ENCODE assay signal across 12 cellular contexts in genomic region chr2:159996792-159997546, GRCh38.
DNase-seq lines count a peak whose midpoint lies in the region; ATAC-seq, FAIRE-seq and TF ChIP-seq lines count a peak whose summit lies in the region.
"Had no signal": no experiment of that assay in that cellular context is flagged by ENCODE, and none has a peak within 500 bp of the region (broad histone marks: within the 10 kb centered on the region; RNA-seq: fewer than 3 reads in every experiment).

No MANE protein-coding gene starts in this region.

- POLR2A ChIA-PET in Panc1 (lab: Charles Lee): no interaction called here

- no peaks in the 10 kb centered on the region; the same call in 1 of the 2 replicates for H3K36me3 ChIP-seq in Panc1 (ENCODE audit: control insufficient read depth, insufficient read depth, low read length)
- H3K36me3 ChIP-seq in spleen: no peaks in the 10 kb centered on the region
- H3K36me3 ChIP-seq: sigmoid colon had no signal

- H3K4me3 ChIP-seq in Panc1 (ENCODE audit: low read depth in 2 of 2, low read length in 2 of 2) (no peak overlapping the region), spleen (no peak overlapping the region)
- H3K4me3 ChIP-seq: sigmoid colon had no signal

- DNase-seq in Panc1 (ENCODE audit: low read depth, low spot score) (no peak), left kidney (ENCODE audit: low read depth, low spot score) (peak; percentile 32), spleen (no peak), UCSD-AML1 (lab: John Stamatoyannopoulos, UW; ENCODE audit: unreplicated experiment) (no peak)
- no peak for DNase-seq in activated effector memory CD4-positive, alpha-beta T cell treated with anti-CD3 and anti-CD28 coated beads, Interleukin-2, amount 50 U/mL, for 16 hours
- DNase-seq: activated CD8-positive, alpha-beta memory T cell treated with anti-CD3 and anti-CD28 coated beads, Interleukin-2, amount 50 U/mL, for 48 hours; CD8-positive, alpha-beta T cell; effector CD4-positive, alpha-beta T cell; H7; sigmoid colon had no signal

- in situ Hi-C loops in Panc1 (cut with HindIII; ENCODE audit: low pct_unique_long_range_greater_than_20kb, low sequenced_read_pairs): no loop called here

- BruUV-seq in Panc1 (replicated peaks; lab: Mats Ljungman, UMichigan): no TSS peak

- H3K27ac ChIP-seq in Panc1 (ENCODE audit: low read length): no peak overlapping the region
- H3K27ac ChIP-seq in spleen: peak overlapping the region in 7 of 8 donors; percentile 45 to 79 (median 55)

- no peaks in the 10 kb centered on the region for H3K4me1 ChIP-seq in Panc1 (ENCODE audit: control insufficient read depth, insufficient read depth, low read length)
- peaks cover 0 to 22% (median 0%) of the 10 kb centered on the region in 6 donors for H3K4me1 ChIP-seq in spleen

- ATAC-seq in Panc1 (no peak), GM19467 (IDR thresholded peaks at IDR 0.05; ENCODE audit: unreplicated experiment) (no peak)
- ATAC-seq: CD8-positive, alpha-beta T cell had no signal

- TF ChIP-seq CTCF in Panc1 (IDR thresholded peaks at IDR 0.05) (0 out of 2 replicates have a peak, but pooled peaks have one; percentile 12), spleen (IDR thresholded peaks at IDR 0.05 in 8 of 11, conservative IDR thresholded peaks at IDR 0.05 in 3 of 11) (peak in 2 of 11 experiments; percentile 15 to 29)

- CTCF ChIA-PET in Panc1 (lab: Charles Lee): interaction anchor here (0.6 kb wide), 1 partner anchor 820 kb away, joined by 4 read pairs; no protein-coding TSS in a partner anchor

- 61 to 91% (median 72%) methylated on average over 3 of the region's 3 CpGs for WGBS in spleen, 5 donors

- intact Hi-C loops in Panc1 (cut with micrococcal nuclease; ENCODE audit: unreplicated experiment): no loop called here
- intact Hi-C loops in spleen (cut with DNase I; ENCODE audit: low total_unique reads): no loop called here

- H3K27me3 ChIP-seq in Panc1 (ENCODE audit: control insufficient read depth, insufficient read depth, low read length): peaks cover 6% of the 10 kb centered on the region; the same call in 1 of the 2 replicates
- H3K27me3 ChIP-seq in spleen (replicated peaks in 1 of 7): no peaks in the 10 kb centered on the region
- H3K27me3 ChIP-seq: sigmoid colon had no signal

- H3K9me3 ChIP-seq in Panc1 (ENCODE audit: control insufficient read depth, insufficient read depth, low read depth, low read length) (no peaks in the 10 kb centered on the region), spleen (no peaks in the 10 kb centered on the region)
- H3K9me3 ChIP-seq: sigmoid colon had no signal

- peak; percentile 73 for FAIRE-seq in endometrium (lab: Jason Lieb, UNC)

- TF ChIP-seq POLR2A in spleen (IDR thresholded peaks at IDR 0.05): no peak
